In genomic region chr11:13160302-13160701, GRCh38 we compare ENCODE assay signal across 22 cellular contexts.
DNase-seq lines count a peak whose midpoint lies in the region; ATAC-seq, FAIRE-seq and TF ChIP-seq lines count a peak whose summit lies in the region.
"Had no signal": no experiment of that assay in that cellular context is flagged by ENCODE, and none has a peak within 500 bp of the region (broad histone marks: within the 10 kb centered on the region; RNA-seq: fewer than 3 reads in every experiment).

No MANE protein-coding gene starts in this region.

- intact Hi-C loops in pancreas (cut with DNase I) = no loop called here
- intact Hi-C loops in Right ventricle myocardium inferior (cut with DNase I) = no loop called here

- no peaks in the 10 kb centered on the region for H3K9me3 Mint-ChIP-seq in effector memory CD8-positive, alpha-beta T cell

- no peak for TF ChIP-seq CTCF in epithelial cell of esophagus (IDR thresholded peaks at IDR 0.05; ENCODE audit: insufficient read depth, low read depth, low read length, missing control alignments)
- no peak for TF ChIP-seq CTCF in pancreas (IDR thresholded peaks at IDR 0.05)

- WGBS in pancreas, 2 donors = 83 to 91% methylated on average over 7 of the region's 7 CpGs

- no peaks in the 10 kb centered on the region for H3K9me3 ChIP-seq in pancreas
- H3K9me3 ChIP-seq: testis had no signal

- H3K4me3 ChIP-seq in epithelial cell of esophagus (ENCODE audit: low read length) = peak overlapping the region; percentile 5
- H3K4me3 ChIP-seq in pancreas = no peak overlapping the region
- H3K4me3 ChIP-seq: left lung, testis had no signal

- ATAC-seq in pancreas = no peak
- ATAC-seq in effector memory CD8-positive, alpha-beta T cell (replicated peaks) = no peak
- no peak for ATAC-seq in Right ventricle myocardium inferior
- ATAC-seq: activated CD8-positive, alpha-beta T cell treated with anti-CD3 and anti-CD28 coated beads, Interleukin-2, amount 10 ng/mL, durations not matched to agents 7 days and 5 days; left lung; stimulated activated memory B cell treated with anti-CD40 and anti-IgM and Interleukin-4, amounts not matched to agents 10 μg/mL and 1 μg/mL and 100 μg/mL, for 72 hours had no signal

- H3K27ac Mint-ChIP-seq in effector memory CD8-positive, alpha-beta T cell = no peak overlapping the region
- H3K27ac Mint-ChIP-seq: activated CD8-positive, alpha-beta T cell treated with anti-CD3 and anti-CD28 coated beads, Interleukin-2, amount 10 ng/mL, durations not matched to agents 7 days and 5 days; CD4-positive, CD25-positive, alpha-beta regulatory T cell; immature natural killer cell; stimulated activated memory B cell treated with anti-CD40 and anti-IgM and Interleukin-4, amounts not matched to agents 10 μg/mL and 1 μg/mL and 100 μg/mL, for 72 hours had no signal

- no peaks in the 10 kb centered on the region for H3K4me1 Mint-ChIP-seq in effector memory CD8-positive, alpha-beta T cell (ENCODE audit: low read depth in 2 of 2)
- H3K4me1 Mint-ChIP-seq: CD4-positive, CD25-positive, alpha-beta regulatory T cell; immature natural killer cell; stimulated activated memory B cell treated with anti-CD40 and anti-IgM and Interleukin-4, amounts not matched to agents 10 μg/mL and 1 μg/mL and 100 μg/mL, for 72 hours had no signal

- peaks cover 0 to 6% (median 0%) of the 10 kb centered on the region in 3 donors for H3K4me1 ChIP-seq in pancreas
- H3K4me1 ChIP-seq: left lung, testis had no signal

- no peak overlapping the region for H3K4me3 Mint-ChIP-seq in effector memory CD8-positive, alpha-beta T cell
- H3K4me3 Mint-ChIP-seq: activated CD8-positive, alpha-beta T cell treated with anti-CD3 and anti-CD28 coated beads, Interleukin-2, amount 10 ng/mL, durations not matched to agents 7 days and 5 days; CD4-positive, CD25-positive, alpha-beta regulatory T cell; immature natural killer cell; neural crest cell; stimulated activated memory B cell treated with anti-CD40 and anti-IgM and Interleukin-4, amounts not matched to agents 10 μg/mL and 1 μg/mL and 100 μg/mL, for 72 hours had no signal

- H3K36me3 ChIP-seq in pancreas = no peaks in the 10 kb centered on the region
- H3K36me3 ChIP-seq: brain microvascular endothelial cell, left lung had no signal

- H3K36me3 Mint-ChIP-seq in effector memory CD8-positive, alpha-beta T cell (ENCODE audit: insufficient read depth) = no peaks in the 10 kb centered on the region
- H3K36me3 Mint-ChIP-seq: CD4-positive, CD25-positive, alpha-beta regulatory T cell; immature natural killer cell; stimulated activated memory B cell treated with anti-CD40 and anti-IgM and Interleukin-4, amounts not matched to agents 10 μg/mL and 1 μg/mL and 100 μg/mL, for 72 hours had no signal

- H3K27ac ChIP-seq in pancreas = no peak overlapping the region
- H3K27ac ChIP-seq: brain microvascular endothelial cell, left lung, testis had no signal

- H3K27me3 Mint-ChIP-seq in effector memory CD8-positive, alpha-beta T cell = peaks cover 32 to 44% of the 10 kb centered on the region in 2 donors
- H3K27me3 Mint-ChIP-seq: CD4-positive, CD25-positive, alpha-beta regulatory T cell had no signal

- FAIRE-seq in pancreas (lab: Jason Lieb, UNC) = no peak
- FAIRE-seq: colon, small intestine had no signal

- H3K27me3 ChIP-seq in pancreas = no peaks in the 10 kb centered on the region
- H3K27me3 ChIP-seq: left lung, testis had no signal

- DNase-seq in DMS79 treated with DMSO at 0.1 percent for 48 hours (lab: John Stamatoyannopoulos, UW) (peak; percentile 98), NCI-H2171 treated with DMSO at 0.1 percent for 48 hours (lab: John Stamatoyannopoulos, UW) (peak; percentile 62), epithelial cell of esophagus (ENCODE audit: low read depth) (peak; percentile 86), midbrain (lab: John Stamatoyannopoulos, UW) (peak; percentile 54), pancreas (no peak), Right ventricle myocardium inferior (ENCODE audit: missing footprints) (no peak), RKO (ENCODE audit: low spot score) (no peak)
- DNase-seq in effector memory CD8-positive, alpha-beta T cell = no peak
- DNase-seq: activated CD8-positive, alpha-beta T cell treated with anti-CD3 and anti-CD28 coated beads, Interleukin-2, amount 10 ng/mL, durations not matched to agents 7 days and 5 days; activated gamma-delta T cell; brain microvascular endothelial cell; CD4-positive, CD25-positive, alpha-beta regulatory T cell; immature natural killer cell; Karpas-422; left lung; NCI-H748 treated with DMSO at 0.1 percent for 48 hours; SHP77; small intestine; testis had no signal

Comparison
In these comparisons a context has a peak if more than half of its experiments do, and no peak if none do; other contexts are left out.
1. DNase-seq: peak in DMS79 treated with DMSO at 0.1 percent for 48 hours (single experiment), NCI-H2171 treated with DMSO at 0.1 percent for 48 hours (single experiment), epithelial cell of esophagus (single experiment) and midbrain (single experiment); none in pancreas (0 of 6), effector memory CD8-positive, alpha-beta T cell (0 of 3), Right ventricle myocardium inferior (single experiment) and RKO (single experiment).